Comparison of ENCODE assay signal across 8 cellular contexts in the genomic region with DNA sequence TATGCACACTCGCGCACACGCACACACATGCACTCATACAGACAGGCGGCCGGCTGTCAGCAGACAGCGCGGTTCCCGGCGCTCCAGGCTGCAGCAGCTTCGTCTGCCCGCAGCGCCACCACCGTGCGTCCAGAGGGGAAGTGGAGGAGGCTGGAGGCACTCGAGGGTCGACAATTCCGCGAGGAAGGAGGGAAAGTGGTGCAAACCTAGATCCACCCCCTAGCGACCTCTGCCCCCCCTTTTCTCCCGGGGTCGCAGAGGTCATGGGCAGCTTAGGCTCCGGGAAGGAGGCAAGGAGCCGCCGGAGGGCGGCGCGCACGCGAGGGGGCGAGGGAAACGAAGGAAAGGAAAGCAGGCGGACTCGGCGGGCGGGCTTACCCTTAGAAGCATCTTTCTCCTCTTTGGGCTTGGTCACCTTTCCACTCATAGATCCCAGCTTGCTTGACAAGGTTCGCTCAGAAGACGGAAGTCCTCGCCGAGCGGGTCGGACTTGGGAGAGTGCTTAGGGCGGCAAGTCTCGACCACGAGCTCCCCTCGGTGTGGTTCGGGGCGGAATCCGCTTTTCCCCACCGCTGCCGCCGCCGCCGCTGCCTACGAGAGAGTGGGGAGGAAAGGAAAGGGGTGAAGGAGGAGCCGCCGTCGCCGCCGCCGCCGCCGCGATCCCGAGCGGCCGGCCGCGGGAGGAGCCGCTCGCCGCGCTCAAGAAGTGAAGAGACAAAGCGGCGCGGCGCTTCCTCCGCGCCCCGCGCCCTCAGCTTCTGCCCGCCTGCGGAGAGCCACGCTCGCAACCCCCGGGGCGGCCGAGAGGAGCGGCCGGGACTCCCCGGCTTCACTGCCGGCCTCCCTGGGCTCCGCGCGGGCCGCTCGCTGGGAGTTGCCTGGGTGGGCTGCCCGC.
DNase-seq lines count a peak whose midpoint lies in the region; ATAC-seq and TF ChIP-seq lines count a peak whose summit lies in the region.

No MANE protein-coding gene starts in this region.

- TF ChIP-seq CTCF in brain (conservative IDR thresholded peaks at IDR 0.05): peak in 1 of 2 experiments; percentile 31
- no peak for TF ChIP-seq CTCF in lower leg skin (IDR thresholded peaks at IDR 0.05)
- peak in 1 of 5 experiments; percentile 7 for TF ChIP-seq CTCF in tibial nerve (IDR thresholded peaks at IDR 0.05)
- no peak for TF ChIP-seq CTCF in GM10266 (IDR thresholded peaks at IDR 0.05; ENCODE audit: control insufficient read depth, insufficient read depth, low read depth, missing control alignments)

- no peaks in the 10 kb centered on the region for H3K36me3 ChIP-seq in tibial nerve

- H3K9me3 Mint-ChIP-seq in activated naive CD4-positive, alpha-beta T cell treated with anti-CD3 and anti-CD28 coated beads, Interleukin-2, amount 10 ng/mL, durations not matched to agents 7 days and 5 days: no peaks in the 10 kb centered on the region
- H3K9me3 Mint-ChIP-seq in brain: peaks cover 0 to 2% (median 0%) of the 10 kb centered on the region in 5 experiments

- H3K9me3 ChIP-seq in tibial nerve: no peaks in the 10 kb centered on the region

- no peaks in the 10 kb centered on the region for H3K36me3 Mint-ChIP-seq in activated naive CD4-positive, alpha-beta T cell treated with anti-CD3 and anti-CD28 coated beads, Interleukin-2, amount 10 ng/mL, durations not matched to agents 7 days and 5 days
- no peaks in the 10 kb centered on the region for H3K36me3 Mint-ChIP-seq in brain

- peaks cover 0 to 14% of the 10 kb centered on the region in 2 donors for H3K27me3 ChIP-seq in tibial nerve

- H3K27me3 Mint-ChIP-seq in activated naive CD4-positive, alpha-beta T cell treated with anti-CD3 and anti-CD28 coated beads, Interleukin-2, amount 10 ng/mL, durations not matched to agents 7 days and 5 days: peaks cover 52% of the 10 kb centered on the region
- peaks cover 76% of the 10 kb centered on the region for H3K27me3 Mint-ChIP-seq in brain

- peaks cover 0 to 9% (median 0%) of the 10 kb centered on the region in 4 donors for H3K4me1 ChIP-seq in tibial nerve

- H3K4me3 ChIP-seq in lower leg skin (ENCODE audit: low read depth, poor library complexity, severe bottlenecking): peak overlapping the region; percentile 6
- peak overlapping the region; percentile 33 to 55 (median 45) for H3K4me3 ChIP-seq in tibial nerve

- TF ChIP-seq POLR2A in lower leg skin (IDR thresholded peaks at IDR 0.05) (no peak), tibial nerve (IDR thresholded peaks at IDR 0.05) (no peak)

- 0 to 42% methylated on average over 21 to 74 of the region's 97 CpGs for WGBS in lower leg skin, 2 donors
- WGBS in tibial nerve, 2 donors: 1 to 28% methylated on average over 18 to 97 of the region's 97 CpGs

- no peak for TF ChIP-seq EP300 in tibial nerve (IDR thresholded peaks at IDR 0.05)

- H3K27ac ChIP-seq in tibial nerve: peak overlapping the region; percentile 33 to 83 (median 56)

- CTCF ChIA-PET in activated naive CD4-positive, alpha-beta T cell treated with anti-CD3 and anti-CD28 coated beads, Interleukin-2, amount 10 ng/mL, durations not matched to agents 7 days and 5 days (lab: Charles Lee): no interaction called here

- intact Hi-C loops in lower leg skin (cut with DNase I; ENCODE audit: low total_unique reads): no loop called here

- DNase-seq in activated naive CD4-positive, alpha-beta T cell treated with anti-CD3 and anti-CD28 coated beads, Interleukin-2, amount 10 ng/mL, durations not matched to agents 7 days and 5 days: no peak
- no peak for DNase-seq in activated naive CD4-positive, alpha-beta T cell treated with anti-CD3 and anti-CD28 coated beads, Interleukin-2, amount 50 U/mL, for 16 hours
- DNase-seq in lower leg skin (ENCODE audit: low spot score in 2 of 2) (no peak), tibial nerve (ENCODE audit: low spot score in 2 of 2) (no peak), occipital lobe (lab: John Stamatoyannopoulos, UW) (no peak), GM10266 (ENCODE audit: extremely low spot score) (no peak)

- H3K27ac Mint-ChIP-seq in activated naive CD4-positive, alpha-beta T cell treated with anti-CD3 and anti-CD28 coated beads, Interleukin-2, amount 10 ng/mL, durations not matched to agents 7 days and 5 days: no peak overlapping the region
- peak overlapping the region; percentile 72 to 98 (median 96) for H3K27ac Mint-ChIP-seq in brain

- H3K4me1 Mint-ChIP-seq in activated naive CD4-positive, alpha-beta T cell treated with anti-CD3 and anti-CD28 coated beads, Interleukin-2, amount 10 ng/mL, durations not matched to agents 7 days and 5 days: peaks cover 3% of the 10 kb centered on the region
- peaks cover 42% of the 10 kb centered on the region for H3K4me1 Mint-ChIP-seq in brain

- no peak for ATAC-seq in GM18520 (IDR thresholded peaks at IDR 0.05; ENCODE audit: unreplicated experiment)

- peak overlapping the region; percentile 44 for H3K4me3 Mint-ChIP-seq in activated naive CD4-positive, alpha-beta T cell treated with anti-CD3 and anti-CD28 coated beads, Interleukin-2, amount 10 ng/mL, durations not matched to agents 7 days and 5 days
- peak overlapping the region; percentile 95 to 99 (median 97) for H3K4me3 Mint-ChIP-seq in brain
